ENCODE assay signal across 8 cellular contexts in genomic region chr3:159263750-159264561, GRCh38.
DNase-seq lines count a peak whose midpoint lies in the region; ATAC-seq, FAIRE-seq and TF ChIP-seq lines count a peak whose summit lies in the region.

No MANE protein-coding gene starts in this region.

- no peak overlapping the region for H3K27ac ChIP-seq in testis

- H3K4me3 ChIP-seq in testis = no peak overlapping the region

- no peak overlapping the region for H3K27ac Mint-ChIP-seq in activated naive CD4-positive, alpha-beta T cell treated with anti-CD3 and anti-CD28 coated beads for 36 hours

- FAIRE-seq in TTC549 (lab: Jason Lieb, UNC) = peak; percentile 68

- H3K9me3 ChIP-seq in testis = no peaks in the 10 kb centered on the region

- H3K4me1 ChIP-seq in testis = no peaks in the 10 kb centered on the region

- peaks cover 21% of the 10 kb centered on the region for H3K27me3 Mint-ChIP-seq in activated naive CD4-positive, alpha-beta T cell treated with anti-CD3 and anti-CD28 coated beads for 36 hours (ENCODE audit: low read depth)

- H3K36me3 Mint-ChIP-seq in activated naive CD4-positive, alpha-beta T cell treated with anti-CD3 and anti-CD28 coated beads for 36 hours (ENCODE audit: low read depth) = no peaks in the 10 kb centered on the region

- WGBS in testis, 2 donors = 54 to 55% methylated on average over 6 of the region's 6 CpGs

- TF ChIP-seq CTCF in testis (IDR thresholded peaks at IDR 0.05) = peak; percentile 19 to 50 (median 44)

- CTCF ChIA-PET in activated naive CD4-positive, alpha-beta T cell treated with anti-CD3 and anti-CD28 coated beads for 36 hours (lab: Charles Lee) = interaction anchor here (1.4 to 2.1 kb wide), 2 partner anchors 544 to 741 kb away, joined by 3 to 5 read pairs; no protein-coding TSS in a partner anchor

- ATAC-seq in left cardiac atrium = peak; percentile 55 to 68

- no peaks in the 10 kb centered on the region for H3K27me3 ChIP-seq in testis

- peak; percentile 43 for DNase-seq in activated naive CD4-positive, alpha-beta T cell treated with anti-CD3 and anti-CD28 coated beads for 36 hours
- no peak for DNase-seq in activated naive CD4-positive, alpha-beta T cell treated with Interleukin-2 at 50 U/mL for 16 hours
- DNase-seq in NCI-H1105 (lab: John Stamatoyannopoulos, UW) (peak; percentile 56), left cardiac atrium (no peak), testis (peak; percentile 30)
- DNase-seq in stimulated activated naive CD4-positive, alpha-beta T cell (lab: John Stamatoyannopoulos, UW) = no peak
- no peak for DNase-seq in stimulated activated CD4-positive, alpha-beta T cell treated with anti-CD3 and anti-CD28 coated beads, Interleukin-4, amount 100 ng/mL, for 24 hours

- no peak for TF ChIP-seq POLR2A in testis (IDR thresholded peaks at IDR 0.05)

- H3K4me1 Mint-ChIP-seq in activated naive CD4-positive, alpha-beta T cell treated with anti-CD3 and anti-CD28 coated beads for 36 hours (ENCODE audit: low read depth) = no peaks in the 10 kb centered on the region

- intact Hi-C loops in activated naive CD4-positive, alpha-beta T cell treated with anti-CD3 and anti-CD28 coated beads for 36 hours (cut with micrococcal nuclease) = loop anchor here (1.0 to 5.0 kb wide), 4 partner anchors 132 to 1223 kb away; no protein-coding TSS in a partner anchor
- intact Hi-C loops in left cardiac atrium (cut with DNase I) = loop anchor here (2.0 to 5.0 kb wide), 4 partner anchors 333 to 743 kb away; no protein-coding TSS in a partner anchor
- intact Hi-C loops in testis (cut with DNase I; ENCODE audit: low total_unique reads) = no loop called here

- no peaks in the 10 kb centered on the region for H3K36me3 ChIP-seq in testis (ENCODE audit: low read depth, missing control alignments)

- no peaks in the 10 kb centered on the region for H3K9me3 Mint-ChIP-seq in activated naive CD4-positive, alpha-beta T cell treated with anti-CD3 and anti-CD28 coated beads for 36 hours

- H3K4me3 Mint-ChIP-seq in activated naive CD4-positive, alpha-beta T cell treated with anti-CD3 and anti-CD28 coated beads for 36 hours = no peak overlapping the region

Comparison
In these comparisons a context has a peak if more than half of its experiments do, and no peak if none do; other contexts are left out.
1. DNase-seq: peak in activated naive CD4-positive, alpha-beta T cell treated with anti-CD3 and anti-CD28 coated beads for 36 hours (single experiment), NCI-H1105 (single experiment) and testis (single experiment); none in activated naive CD4-positive, alpha-beta T cell treated with Interleukin-2 at 50 U/mL for 16 hours (single experiment), left cardiac atrium (single experiment), stimulated activated naive CD4-positive, alpha-beta T cell (0 of 6) and stimulated activated CD4-positive, alpha-beta T cell treated with anti-CD3 and anti-CD28 coated beads, Interleukin-4, amount 100 ng/mL, for 24 hours (single experiment).